ENCODE assay signal across 14 cellular contexts in genomic region chr15:81511160-81511559, GRCh38.
"Had no signal": no experiment of that assay in that cellular context is flagged by ENCODE, and none has a peak within 500 bp of the region (broad histone marks: within the 10 kb centered on the region; RNA-seq: fewer than 3 reads in every experiment).

No MANE protein-coding gene starts in this region.

- H3K9me3 Mint-ChIP-seq: activated naive CD4-positive, alpha-beta T cell treated with anti-CD3 and anti-CD28 coated beads, Interleukin-2, amount 50 U/mL, for 24 hours; natural killer cell; T-helper 2 cell treated with Interferon-gamma antibody and Interleukin-4, amounts not matched to agents 5 μg/mL and 100 μg/mL, for 36 hours had no signal

- H3K36me3 ChIP-seq: brain microvascular endothelial cell, thyroid gland had no signal

- H3K4me1 Mint-ChIP-seq: activated naive CD4-positive, alpha-beta T cell treated with anti-CD3 and anti-CD28 coated beads, Interleukin-2, amount 50 U/mL, for 24 hours; natural killer cell had no signal

- H3K4me3 ChIP-seq: lung, thyroid gland had no signal

- H3K36me3 Mint-ChIP-seq: activated naive CD4-positive, alpha-beta T cell treated with anti-CD3 and anti-CD28 coated beads, Interleukin-2, amount 50 U/mL, for 24 hours; natural killer cell had no signal

- H3K4me3 Mint-ChIP-seq: activated naive CD4-positive, alpha-beta T cell treated with anti-CD3 and anti-CD28 coated beads, Interleukin-2, amount 50 U/mL, for 24 hours; natural killer cell; T-helper 2 cell treated with Interferon-gamma antibody and Interleukin-4, amounts not matched to agents 5 μg/mL and 100 μg/mL, for 36 hours had no signal

- H3K9me3 ChIP-seq: thyroid gland had no signal

- DNase-seq: activated CD4-positive, alpha-beta T cell treated with anti-CD3 and anti-CD28 coated beads, Interleukin-2, amount 50 U/mL, for 4 hours; activated CD4-positive, CD25-positive, alpha-beta regulatory T cell treated with anti-CD3 and anti-CD28 coated beads, Interleukin-2, amount 50 U/mL, for 72 hours; activated T-cell treated with anti-CD3 and anti-CD28 coated beads, Interleukin-2, amount 50 U/mL, for 1 hour; brain microvascular endothelial cell; hippocampal formation; natural killer cell; nucleus accumbens; right cardiac atrium; small intestine; thyroid gland had no signal

- H3K27ac ChIP-seq: brain microvascular endothelial cell, thyroid gland had no signal

- H3K27ac Mint-ChIP-seq: activated naive CD4-positive, alpha-beta T cell treated with anti-CD3 and anti-CD28 coated beads, Interleukin-2, amount 50 U/mL, for 24 hours; natural killer cell; progenitor cell of endocrine pancreas; T-helper 2 cell treated with Interferon-gamma antibody and Interleukin-4, amounts not matched to agents 5 μg/mL and 100 μg/mL, for 36 hours had no signal

- H3K4me1 ChIP-seq: thyroid gland had no signal

- H3K27me3 ChIP-seq: brain microvascular endothelial cell, thyroid gland had no signal
